ENCODE assay signal across 28 cellular contexts in genomic region chr16:11163761-11164261, GRCh38.
DNase-seq lines count a peak whose midpoint lies in the region; ATAC-seq and TF ChIP-seq lines count a peak whose summit lies in the region.
"Had no signal": no experiment of that assay in that cellular context is flagged by ENCODE, and none has a peak within 500 bp of the region (broad histone marks: within the 10 kb centered on the region; RNA-seq: fewer than 3 reads in every experiment).

No MANE protein-coding gene starts in this region.

- peak; percentile 45 for DNase-seq in DMS153 (lab: John Stamatoyannopoulos, UW)
- DNase-seq in HEK293T (ENCODE audit: extremely low spot score) = peak; percentile 16
- DNase-seq in endothelial cell (ENCODE audit: low spot score) = peak; percentile 28
- DNase-seq in nephron progenitor cell = peak; percentile 67
- no peak for DNase-seq in OCI-M1 (lab: John Stamatoyannopoulos, UW)
- no peak for DNase-seq in activated CD8-positive, alpha-beta memory T cell treated with anti-CD3 and anti-CD28 coated beads, Interleukin-2, amount 50 U/mL, for 4 hours
- no peak for DNase-seq in sciatic nerve (ENCODE audit: low spot score)
- DNase-seq in activated T-cell treated with anti-CD3 and anti-CD28 coated beads, Interleukin-2, amount 50 U/mL, for 4 hours = no peak
- DNase-seq: activated CD4-positive, alpha-beta T cell treated with anti-CD3 and anti-CD28 coated beads, Interleukin-2, amount 10 ng/mL, durations not matched to agents 7 days and 5 days; activated naive CD4-positive, alpha-beta T cell treated with Interleukin-2 at 50 U/mL for 16 hours; activated T-cell treated with anti-CD3 and anti-CD28 coated beads, Interleukin-2, amount 50 U/mL, for 48 hours; DMS53; effector memory CD4-positive, alpha-beta T cell; erythroblast; foreskin fibroblast; GF-D8; heart right ventricle; left cardiac atrium; MV-4-11; NCI-H1436 treated with DMSO at 0.1 percent for 48 hours; NCI-H2171; NCI-H510A treated with DMSO at 0.1 percent for 48 hours; occipital lobe; PC-3; SHP77; stimulated activated CD4-positive, alpha-beta T cell treated with anti-CD3 and anti-CD28 coated beads, Interleukin-2, amount 100 ng/mL, for 48 hours; upper lobe of right lung had no signal

- H3K27me3 Mint-ChIP-seq in endothelial cell (ENCODE audit: unreplicated experiment) (peaks cover 16% of the 10 kb centered on the region), nephron progenitor cell (ENCODE audit: low read depth, poor library complexity) (peaks cover 50% of the 10 kb centered on the region)
- no peaks in the 10 kb centered on the region for H3K27me3 Mint-ChIP-seq in activated T-cell treated with anti-CD3 and anti-CD28 coated beads, Interleukin-2, amount 50 U/mL, for 4 hours (ENCODE audit: low read depth)
- H3K27me3 Mint-ChIP-seq: activated CD4-positive, alpha-beta T cell treated with anti-CD3 and anti-CD28 coated beads, Interleukin-2, amount 10 ng/mL, durations not matched to agents 7 days and 5 days; memory B cell had no signal

- CTCF ChIA-PET in HEK293T (lab: Yijun Ruan, JAX) = no interaction called here

- peaks cover 36% of the 10 kb centered on the region for H3K36me3 Mint-ChIP-seq in endothelial cell (ENCODE audit: low read depth, unreplicated experiment)
- H3K36me3 Mint-ChIP-seq in nephron progenitor cell (ENCODE audit: low read depth) = peaks cover 8% of the 10 kb centered on the region
- H3K36me3 Mint-ChIP-seq in activated T-cell treated with anti-CD3 and anti-CD28 coated beads, Interleukin-2, amount 50 U/mL, for 4 hours (ENCODE audit: insufficient read depth) = peaks cover 19% of the 10 kb centered on the region

- H3K4me3 Mint-ChIP-seq in endothelial cell (ENCODE audit: unreplicated experiment) (no peak overlapping the region), nephron progenitor cell (peak overlapping the region; percentile 62)
- no peak overlapping the region for H3K4me3 Mint-ChIP-seq in activated T-cell treated with anti-CD3 and anti-CD28 coated beads, Interleukin-2, amount 50 U/mL, for 4 hours
- H3K4me3 Mint-ChIP-seq: activated CD4-positive, alpha-beta T cell treated with anti-CD3 and anti-CD28 coated beads, Interleukin-2, amount 10 ng/mL, durations not matched to agents 7 days and 5 days; memory B cell had no signal

- H3K27ac Mint-ChIP-seq in endothelial cell (ENCODE audit: unreplicated experiment) (peak overlapping the region; percentile 90), nephron progenitor cell (peak overlapping the region; percentile 87)
- H3K27ac Mint-ChIP-seq: activated CD4-positive, alpha-beta T cell treated with anti-CD3 and anti-CD28 coated beads, Interleukin-2, amount 10 ng/mL, durations not matched to agents 7 days and 5 days; memory B cell had no signal

- TF ChIP-seq CTCF in endothelial cell (IDR thresholded peaks at IDR 0.05; ENCODE audit: unreplicated experiment) (no peak), nephron progenitor cell (IDR thresholded peaks at IDR 0.05) (no peak)

- POLR2A ChIA-PET in HEK293T (lab: Yijun Ruan, JAX) = interaction anchor here (1.1 kb wide), 1 partner anchor 12 kb away, joined by 4 read pairs; no protein-coding TSS in a partner anchor

- H3K4me1 Mint-ChIP-seq in endothelial cell (ENCODE audit: unreplicated experiment) (peaks cover 31% of the 10 kb centered on the region), nephron progenitor cell (peaks cover 90% of the 10 kb centered on the region)
- H3K4me1 Mint-ChIP-seq in activated T-cell treated with anti-CD3 and anti-CD28 coated beads, Interleukin-2, amount 50 U/mL, for 4 hours (ENCODE audit: low read depth) = peaks cover 14% of the 10 kb centered on the region
- H3K4me1 Mint-ChIP-seq: memory B cell had no signal

- no peak for ATAC-seq in sciatic nerve
- no peak for ATAC-seq in activated T-cell treated with anti-CD3 and anti-CD28 coated beads, Interleukin-2, amount 50 U/mL, for 4 hours
- ATAC-seq: heart right ventricle, left cardiac atrium, PC-3, upper lobe of right lung had no signal

- intact Hi-C loops in sciatic nerve (cut with DNase I) = no loop called here

- H3K9me3 Mint-ChIP-seq in endothelial cell (ENCODE audit: unreplicated experiment) = no peaks in the 10 kb centered on the region
- peaks cover 5% of the 10 kb centered on the region for H3K9me3 Mint-ChIP-seq in nephron progenitor cell
- peaks cover 3% of the 10 kb centered on the region for H3K9me3 Mint-ChIP-seq in activated T-cell treated with anti-CD3 and anti-CD28 coated beads, Interleukin-2, amount 50 U/mL, for 4 hours
- H3K9me3 Mint-ChIP-seq: memory B cell had no signal

TF ChIP-seq in HEK293T, 16 proteins besides CTCF, POLR2A, EP300 and RAD21:
- TF ChIP-seq PKNOX1 (IDR thresholded peaks at IDR 0.05) = peak; percentile 48; the same call in 1 of the 2 replicates
- no peak for TF ChIP-seq FOXA1 (IDR thresholded peaks at IDR 0.05)

Comparison
In these comparisons a context has a peak if more than half of its experiments do, and no peak if none do; other contexts are left out.
1. DNase-seq: peak in DMS153 (single experiment), HEK293T (single experiment), endothelial cell (single experiment) and nephron progenitor cell (single experiment); none in OCI-M1 (single experiment), activated CD8-positive, alpha-beta memory T cell treated with anti-CD3 and anti-CD28 coated beads, Interleukin-2, amount 50 U/mL, for 4 hours (single experiment), sciatic nerve (single experiment) and activated T-cell treated with anti-CD3 and anti-CD28 coated beads, Interleukin-2, amount 50 U/mL, for 4 hours (single experiment).